14 cellular contexts compared by ENCODE assay signal in genomic region chr5:62732677-62733121, GRCh38.
DNase-seq lines count a peak whose midpoint lies in the region; ATAC-seq and TF ChIP-seq lines count a peak whose summit lies in the region.
"Had no signal": no experiment of that assay in that cellular context is flagged by ENCODE, and none has a peak within 500 bp of the region (broad histone marks: within the 10 kb centered on the region; RNA-seq: fewer than 3 reads in every experiment).

No MANE protein-coding gene starts in this region.

- H3K79me2 ChIP-seq in hepatocyte = no peaks in the 10 kb centered on the region

- H2AFZ ChIP-seq in hepatocyte = no peak overlapping the region

- CTCF ChIA-PET in WTC11 (lab: Charles Lee) = no interaction called here

- no peaks in the 10 kb centered on the region; the same call in 1 of the 2 replicates for H3K27me3 Mint-ChIP-seq in WTC11 (ENCODE audit: low read depth)
- H3K27me3 Mint-ChIP-seq in activated T-cell treated with anti-CD3 and anti-CD28 coated beads, Interleukin-2, amount 50 U/mL, for 72 hours (ENCODE audit: low read depth) = peaks cover 13% of the 10 kb centered on the region

- no peak overlapping the region for H3K27ac Mint-ChIP-seq in WTC11
- no peak overlapping the region for H3K27ac Mint-ChIP-seq in activated T-cell treated with anti-CD3 and anti-CD28 coated beads, Interleukin-2, amount 50 U/mL, for 72 hours
- H3K27ac Mint-ChIP-seq: stimulated activated memory B cell treated with anti-CD40 and anti-IgM and Interleukin-4, amounts not matched to agents 10 μg/mL and 1 μg/mL and 100 μg/mL, for 72 hours had no signal

- POLR2A ChIA-PET in WTC11 (lab: Charles Lee) = no interaction called here

- peaks cover 3% of the 10 kb centered on the region; the same call in 1 of the 2 replicates for H3K36me3 Mint-ChIP-seq in WTC11
- no peaks in the 10 kb centered on the region for H3K36me3 Mint-ChIP-seq in activated T-cell treated with anti-CD3 and anti-CD28 coated beads, Interleukin-2, amount 50 U/mL, for 72 hours (ENCODE audit: insufficient read depth in 2 of 2)
- H3K36me3 Mint-ChIP-seq: stimulated activated memory B cell treated with anti-CD40 and anti-IgM and Interleukin-4, amounts not matched to agents 10 μg/mL and 1 μg/mL and 100 μg/mL, for 72 hours had no signal

- H3K4me3 Mint-ChIP-seq in WTC11 = no peak overlapping the region
- no peak overlapping the region for H3K4me3 Mint-ChIP-seq in activated T-cell treated with anti-CD3 and anti-CD28 coated beads, Interleukin-2, amount 50 U/mL, for 72 hours
- H3K4me3 Mint-ChIP-seq: stimulated activated memory B cell treated with anti-CD40 and anti-IgM and Interleukin-4, amounts not matched to agents 10 μg/mL and 1 μg/mL and 100 μg/mL, for 72 hours had no signal

- TF ChIP-seq CTCF in hepatocyte (IDR thresholded peaks at IDR 0.05; ENCODE audit: poor library complexity) (no peak), WTC11 (IDR thresholded peaks at IDR 0.05) (no peak)

- no peak overlapping the region for H3K27ac ChIP-seq in hepatocyte
- H3K27ac ChIP-seq: brain microvascular endothelial cell, neutrophil, SJSA1 had no signal

- no peak overlapping the region for H3K4me2 ChIP-seq in hepatocyte

- H3K4me1 Mint-ChIP-seq in WTC11 = no peaks in the 10 kb centered on the region
- H3K4me1 Mint-ChIP-seq in activated T-cell treated with anti-CD3 and anti-CD28 coated beads, Interleukin-2, amount 50 U/mL, for 72 hours (ENCODE audit: low read depth) = no peaks in the 10 kb centered on the region
- H3K4me1 Mint-ChIP-seq: stimulated activated memory B cell treated with anti-CD40 and anti-IgM and Interleukin-4, amounts not matched to agents 10 μg/mL and 1 μg/mL and 100 μg/mL, for 72 hours had no signal

- H3K9me3 ChIP-seq in hepatocyte (ENCODE audit: low read depth) = no peaks in the 10 kb centered on the region
- H3K9me3 ChIP-seq: neutrophil, SJSA1 had no signal

- H3K4me3 ChIP-seq in hepatocyte = no peak overlapping the region
- H3K4me3 ChIP-seq: BLaER1 treated with 17β-estradiol and CSF1 and Interleukin-3, amounts not matched to agents 10 nM and 100 nM; SJSA1 had no signal

- ATAC-seq in WTC11 = no peak
- no peak for ATAC-seq in HG03442 (IDR thresholded peaks at IDR 0.05; ENCODE audit: unreplicated experiment)
- ATAC-seq in activated T-cell treated with anti-CD3 and anti-CD28 coated beads, Interleukin-2, amount 50 U/mL, for 72 hours (replicated peaks in 1 of 2) = no peak
- ATAC-seq: stimulated activated memory B cell treated with anti-CD40 and anti-IgM and Interleukin-4, amounts not matched to agents 10 μg/mL and 1 μg/mL and 100 μg/mL, for 72 hours had no signal

- peak; percentile 58 for DNase-seq in CMK (ENCODE audit: low read depth)
- DNase-seq in LoVo (ENCODE audit: low spot score) = peak; percentile 53
- peak; percentile 93 for DNase-seq in SK-MEL-5 (ENCODE audit: low read depth, low spot score)
- peak; percentile 16 for DNase-seq in hepatocyte (ENCODE audit: low spot score)
- no peak for DNase-seq in WTC11 (ENCODE audit: low spot score)
- no peak for DNase-seq in NCI-H1694 treated with DMSO at 0.1 percent for 48 hours (lab: John Stamatoyannopoulos, UW)
- no peak for DNase-seq in activated T-cell treated with anti-CD3 and anti-CD28 coated beads, Interleukin-2, amount 50 U/mL, for 72 hours
- DNase-seq: brain microvascular endothelial cell, NCI-H2171 had no signal

- in situ Hi-C loops in SK-MEL-5 (cut with HindIII; ENCODE audit: low pct_unique_long_range_greater_than_20kb, low sequenced_read_pairs) = no loop called here

- 69% methylated on average over 1 of the region's 1 CpG for WGBS in hepatocyte (ENCODE audit: low lambda C conversion rate, missing lambda C conversion rate)

- H4K20me1 ChIP-seq in hepatocyte (ENCODE audit: insufficient read depth, poor library complexity, severe bottlenecking) = no peaks in the 10 kb centered on the region
- H4K20me1 ChIP-seq: BLaER1 treated with 17β-estradiol and CSF1 and Interleukin-3, amounts not matched to agents 10 nM and 100 nM had no signal

- no peaks in the 10 kb centered on the region for H3K9me2 ChIP-seq in hepatocyte (replicated peaks; ENCODE audit: insufficient read depth)

- peaks cover 28% of the 10 kb centered on the region for H3K9me3 Mint-ChIP-seq in WTC11
- peaks cover 0 to 1% of the 10 kb centered on the region in 2 donors for H3K9me3 Mint-ChIP-seq in activated T-cell treated with anti-CD3 and anti-CD28 coated beads, Interleukin-2, amount 50 U/mL, for 72 hours

- H3K36me3 ChIP-seq in hepatocyte (replicated peaks; ENCODE audit: insufficient read depth, low read depth) = no peaks in the 10 kb centered on the region
- H3K36me3 ChIP-seq: BLaER1 treated with 17β-estradiol and CSF1 and Interleukin-3, amounts not matched to agents 10 nM and 100 nM; brain microvascular endothelial cell; neutrophil; SJSA1 had no signal

- H3K27me3 ChIP-seq in hepatocyte = no peaks in the 10 kb centered on the region
- H3K27me3 ChIP-seq: BLaER1 treated with 17β-estradiol and CSF1 and Interleukin-3, amounts not matched to agents 10 nM and 100 nM; brain microvascular endothelial cell; neutrophil; SJSA1 had no signal

- no peaks in the 10 kb centered on the region for H3K4me1 ChIP-seq in hepatocyte (ENCODE audit: insufficient read depth)
- H3K4me1 ChIP-seq: SJSA1 had no signal

TF ChIP-seq in WTC11, 78 proteins besides CTCF, POLR2A, EP300 and RAD21 (continues in another document):
- TF ChIP-seq ZNF121 (CRISPR knock-in tag; IDR thresholded peaks at IDR 0.05) (no peak), ZSCAN18 (CRISPR knock-in tag; IDR thresholded peaks at IDR 0.05) (no peak), ZNF263 (CRISPR knock-in tag; IDR thresholded peaks at IDR 0.05; ENCODE audit: low read depth) (no peak), ZMAT4 (CRISPR knock-in tag; IDR thresholded peaks at IDR 0.05) (no peak), CBFB (CRISPR knock-in tag; IDR thresholded peaks at IDR 0.05; ENCODE audit: low read depth) (no peak), ETV6 (CRISPR knock-in tag; IDR thresholded peaks at IDR 0.05) (no peak), CDX4 (CRISPR knock-in tag; IDR thresholded peaks at IDR 0.05; ENCODE audit: borderline replicate concordance) (no peak), MYBL2 (CRISPR knock-in tag; IDR thresholded peaks at IDR 0.05) (no peak), CREM (CRISPR knock-in tag; IDR thresholded peaks at IDR 0.05) (no peak), SP1 (CRISPR knock-in tag; conservative IDR thresholded peaks at IDR 0.05) (no peak), ARID4B (CRISPR knock-in tag; IDR thresholded peaks at IDR 0.05; ENCODE audit: borderline replicate concordance) (no peak), SMAD4 (CRISPR knock-in tag; IDR thresholded peaks at IDR 0.05) (no peak)

Comparison
In these comparisons a context has a peak if more than half of its experiments do, and no peak if none do; other contexts are left out.
1. DNase-seq: peak in CMK (single experiment), LoVo (single experiment), SK-MEL-5 (single experiment) and hepatocyte (single experiment); none in WTC11 (single experiment), NCI-H1694 treated with DMSO at 0.1 percent for 48 hours (single experiment) and activated T-cell treated with anti-CD3 and anti-CD28 coated beads, Interleukin-2, amount 50 U/mL, for 72 hours (0 of 2).